Comparison of ENCODE assay signal across 8 cellular contexts in the genomic region with DNA sequence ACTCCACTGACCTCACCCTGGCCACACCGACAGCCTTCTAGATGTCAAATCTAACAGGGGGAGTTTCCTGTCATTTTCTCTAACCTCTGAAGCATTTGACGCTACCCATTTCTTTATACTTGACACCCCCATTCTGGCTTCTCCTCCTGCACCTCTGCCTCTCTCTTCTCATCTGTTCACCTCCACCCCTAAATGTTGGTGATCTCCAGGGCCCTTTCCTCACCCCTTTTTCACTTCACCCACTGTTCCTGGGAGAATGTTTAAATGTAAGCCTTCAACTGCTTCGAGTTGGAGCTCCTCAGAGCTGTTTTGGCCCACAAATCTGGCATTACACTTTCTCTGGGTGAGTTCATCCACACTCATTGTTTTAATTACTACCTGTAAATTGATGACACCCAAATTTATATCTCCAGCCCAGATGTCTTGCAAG. TPM values are rescaled to one million over a fixed set of nuclear protein-coding genes. Genes with fewer than 3 reads are reported as not detected.
DNase-seq lines count a peak whose midpoint lies in the region; ATAC-seq and TF ChIP-seq lines count a peak whose summit lies in the region.

No MANE protein-coding gene starts in this region.

- intact Hi-C loops in colonic mucosa (cut with DNase I) = loop anchor here (2.0 kb wide), 1 partner anchor 29 kb away; a partner anchor contains a TSS
- intact Hi-C loops in naive thymus-derived CD4-positive, alpha-beta T cell (cut with micrococcal nuclease) = loop anchor here (1.0 to 5.0 kb wide), 21 partner anchors 7 to 951 kb away; a partner anchor contains a TSS

- H2AFZ ChIP-seq in Karpas-422 (ENCODE audit: low read length) = peak overlapping the region; percentile 18; the same call in 1 of the 2 replicates

- DNase-seq in AG10803 (ENCODE audit: low read depth) (no peak), Karpas-422 (no peak), colonic mucosa (no peak), NCI-H446 treated with DMSO at 0.1 percent for 48 hours (lab: John Stamatoyannopoulos, UW) (no peak), HPDE6-E6E7 (ENCODE audit: extremely low spot score) (no peak)
- DNase-seq in naive thymus-derived CD4-positive, alpha-beta T cell = no peak

- H3K36me3 ChIP-seq in Karpas-422 (ENCODE audit: insufficient read depth, low read length) (no peaks in the 10 kb centered on the region), colonic mucosa (peaks cover 2% of the 10 kb centered on the region)
- H3K36me3 ChIP-seq in naive thymus-derived CD4-positive, alpha-beta T cell (ENCODE audit: control insufficient read depth in 2 of 3, insufficient read depth in 3 of 3, low read length in 3 of 3) = peaks cover 0 to 29% (median 0%) of the 10 kb centered on the region in 3 experiments

- H3K79me2 ChIP-seq in Karpas-422 (ENCODE audit: low read length) = peaks cover 26% of the 10 kb centered on the region

- H3K4me1 ChIP-seq in Karpas-422 (ENCODE audit: low read length) (peaks cover 38% of the 10 kb centered on the region), colonic mucosa (no peaks in the 10 kb centered on the region)
- peaks cover 17 to 23% of the 10 kb centered on the region in 2 donors for H3K4me1 ChIP-seq in naive thymus-derived CD4-positive, alpha-beta T cell (ENCODE audit: control insufficient read depth in 2 of 2, insufficient read depth in 2 of 2, low read length in 2 of 2)

- H3K9me3 ChIP-seq in Karpas-422 (ENCODE audit: low read length) (no peaks in the 10 kb centered on the region), colonic mucosa (no peaks in the 10 kb centered on the region)
- no peaks in the 10 kb centered on the region for H3K9me3 ChIP-seq in naive thymus-derived CD4-positive, alpha-beta T cell (ENCODE audit: control insufficient read depth in 2 of 3, low read length in 3 of 3)

- no peaks in the 10 kb centered on the region for H3K9me2 ChIP-seq in Karpas-422 (replicated peaks; ENCODE audit: insufficient read depth, low read length)

- H3K4me1 Mint-ChIP-seq in naive thymus-derived CD4-positive, alpha-beta T cell = peaks cover 32 to 53% (median 48%) of the 10 kb centered on the region in 7 donors

- POLR2A ChIA-PET in naive thymus-derived CD4-positive, alpha-beta T cell (lab: Charles Lee) = interaction anchor here (0.6 to 4.8 kb wide), 20 partner anchors 8 to 165 kb away, joined by 3 to 87 read pairs (median 5); a partner anchor contains a TSS

- no peak for ATAC-seq in naive thymus-derived CD4-positive, alpha-beta T cell
- ATAC-seq in HG02610 (IDR thresholded peaks at IDR 0.05; ENCODE audit: unreplicated experiment) (no peak), GM18909 (IDR thresholded peaks at IDR 0.05; ENCODE audit: poor library complexity, unreplicated experiment) (no peak)

- CTCF ChIA-PET in naive thymus-derived CD4-positive, alpha-beta T cell (lab: Charles Lee) = interaction anchor here (1.3 to 4.0 kb wide), 8 partner anchors 25 to 61 kb away, joined by 3 to 24 read pairs (median 6); a partner anchor contains a TSS

- peak overlapping the region; percentile 7; the same call in 1 of the 2 replicates for H3K27ac ChIP-seq in Karpas-422 (ENCODE audit: low read length)
- peak overlapping the region; percentile 95 for H3K27ac ChIP-seq in colonic mucosa
- H3K27ac ChIP-seq in naive thymus-derived CD4-positive, alpha-beta T cell (ENCODE audit: low read depth, low read length) = peak overlapping the region; percentile 98

- peak overlapping the region; percentile 76 to 95 (median 86) for H3K4me3 Mint-ChIP-seq in naive thymus-derived CD4-positive, alpha-beta T cell

- TF ChIP-seq CTCF in AG10803 (conservative IDR thresholded peaks at IDR 0.05; ENCODE audit: low read length) (no peak), colonic mucosa (IDR thresholded peaks at IDR 0.05) (no peak)

- H3K27me3 Mint-ChIP-seq in naive thymus-derived CD4-positive, alpha-beta T cell = no peaks in the 10 kb centered on the region

- H3K27me3 ChIP-seq in Karpas-422 (ENCODE audit: low read length) = no peaks in the 10 kb centered on the region
- no peaks in the 10 kb centered on the region for H3K27me3 ChIP-seq in colonic mucosa
- no peaks in the 10 kb centered on the region for H3K27me3 ChIP-seq in naive thymus-derived CD4-positive, alpha-beta T cell (ENCODE audit: control insufficient read depth in 2 of 2, insufficient read depth in 2 of 2, low read length in 2 of 2)

- H3K36me3 Mint-ChIP-seq in naive thymus-derived CD4-positive, alpha-beta T cell = peaks cover 5 to 14% (median 6%) of the 10 kb centered on the region in 5 donors

- H3K4me3 ChIP-seq in AG10803 (ENCODE audit: low read length) (peak overlapping the region; percentile 97), Karpas-422 (ENCODE audit: low read length) (peak overlapping the region; percentile 80), colonic mucosa (peak overlapping the region; percentile 75)
- H3K4me3 ChIP-seq in naive thymus-derived CD4-positive, alpha-beta T cell (ENCODE audit: low read length) = peak overlapping the region; percentile 16

- H3K27ac Mint-ChIP-seq in naive thymus-derived CD4-positive, alpha-beta T cell = peak overlapping the region; percentile 93 to 100 (median 98)

- peak overlapping the region; percentile 86 for H3K9ac ChIP-seq in Karpas-422 (ENCODE audit: low read length)
- peak overlapping the region; percentile 94 to 98 for H3K9ac ChIP-seq in colonic mucosa (ENCODE audit: low read depth in 2 of 2, low read length in 2 of 2)

- H3K9me3 Mint-ChIP-seq in naive thymus-derived CD4-positive, alpha-beta T cell = no peaks in the 10 kb centered on the region

- H3K4me2 ChIP-seq in Karpas-422 (ENCODE audit: low read depth, low read length, poor library complexity, severe bottlenecking) = peak overlapping the region; percentile 96

- no peaks in the 10 kb centered on the region for H4K20me1 ChIP-seq in Karpas-422 (ENCODE audit: insufficient read depth, low read depth, low read length)

RNA-seq across cellular contexts. Expression of a gene that starts 0.5 kb away (rescaled TPM):
- total RNA-seq in Karpas-422 (2014; rRNA removed; shearing (Covaris generic); ENCODE audit: low replicate concordance) = 45.1 and 64.1 TPM in 2 replicates
- 10 to 100 TPM; 37.3 to 38.3 TPM for total RNA-seq in colonic mucosa
- total RNA-seq in naive thymus-derived CD4-positive, alpha-beta T cell = 10 to 100 TPM; 49.7 to 76.5 (median 55.5) TPM
- polyA plus RNA-seq in naive thymus-derived CD4-positive, alpha-beta T cell = 10 to 100 TPM; 17.9 to 36.3 TPM

RNA-seq across cellular contexts. Expression of a gene that starts 8.9 kb away (rescaled TPM):
- total RNA-seq in Karpas-422 (2014; rRNA removed; shearing (Covaris generic); ENCODE audit: low replicate concordance) = 1.3 and 5.2 TPM in 2 replicates
- 1 to 10 TPM in 1 of 2 donors, under 1 TPM in 1; 0.40 to 3.9 TPM for total RNA-seq in colonic mucosa
- total RNA-seq in naive thymus-derived CD4-positive, alpha-beta T cell = 10 to 100 TPM in 1 of 5 experiments, 1 to 10 TPM in 4; 4.8 to 12.9 (median 7.1) TPM
- not detected for polyA plus RNA-seq in naive thymus-derived CD4-positive, alpha-beta T cell

RNA-seq across cellular contexts. Expression of a gene that starts 27.7 kb away (rescaled TPM):
- total RNA-seq in Karpas-422 (2014; rRNA removed; shearing (Covaris generic); ENCODE audit: low replicate concordance) = 27.1 and 35.9 TPM in 2 replicates
- total RNA-seq in colonic mucosa = 10 to 100 TPM; 38.0 to 42.4 TPM
- 10 to 100 TPM; 25.2 to 37.0 (median 33.3) TPM for total RNA-seq in naive thymus-derived CD4-positive, alpha-beta T cell
- polyA plus RNA-seq in naive thymus-derived CD4-positive, alpha-beta T cell = 10 to 100 TPM; 21.3 to 38.4 TPM

RNA-seq across cellular contexts. Expression of a gene that starts 27.8 kb away (rescaled TPM):
- 42.0 and 44.7 TPM in 2 replicates for total RNA-seq in Karpas-422 (2014; rRNA removed; shearing (Covaris generic); ENCODE audit: low replicate concordance)
- total RNA-seq in colonic mucosa = 10 to 100 TPM; 23.8 to 49.8 TPM
- 10 to 100 TPM; 22.7 to 39.5 (median 29.8) TPM for total RNA-seq in naive thymus-derived CD4-positive, alpha-beta T cell
- 1 to 10 TPM; 1.7 to 1.8 TPM for polyA plus RNA-seq in naive thymus-derived CD4-positive, alpha-beta T cell

RNA-seq across cellular contexts. Expression of a gene that starts 29.4 kb away (rescaled TPM):
- total RNA-seq in Karpas-422 (2014; rRNA removed; shearing (Covaris generic); ENCODE audit: low replicate concordance) = 81.1 and 104 TPM in 2 replicates
- 10 to 100 TPM; 45.5 to 45.7 TPM for total RNA-seq in colonic mucosa
- 100 to 1,000 TPM; 133 to 150 (median 139) TPM for total RNA-seq in naive thymus-derived CD4-positive, alpha-beta T cell
- polyA plus RNA-seq in naive thymus-derived CD4-positive, alpha-beta T cell = 100 to 1,000 TPM; 143 to 186 TPM

Comparison
In these comparisons a context has a peak if more than half of its experiments do, and no peak if none do; other contexts are left out.
1. H3K4me3 ChIP-seq: peak in every context shown above with its lines; median percentile 97 in AG10803; 80 in Karpas-422; 75 in colonic mucosa; 16 in naive thymus-derived CD4-positive, alpha-beta T cell.
2. H3K27ac ChIP-seq: peak in every context shown above with its lines; median percentile 98 in naive thymus-derived CD4-positive, alpha-beta T cell; 95 in colonic mucosa; 7 in Karpas-422.